ENCODE assay signal across 1 cellular context in genomic region chr14:22871962-22872832, GRCh38.
A peak's percentile ranks its signal among the peaks of the same experiment; 100 is the strongest.
TF ChIP-seq lines count a peak whose summit lies in the region.

No MANE protein-coding gene starts in this region.

TF ChIP-seq in HepG2, 621 proteins besides CTCF, POLR2A, EP300 and RAD21 (continued from another document and continues in another):
- TF ChIP-seq FUBP1 (CRISPR knock-in tag; IDR thresholded peaks at IDR 0.05; ENCODE audit: borderline replicate concordance), result no peak; the same call in 1 of the 2 replicates
- TF ChIP-seq ZNF335 (CRISPR knock-in tag; IDR thresholded peaks at IDR 0.05), result peak; percentile 27; the same call in 1 of the 2 replicates
- no peak for TF ChIP-seq ZUFSP (CRISPR knock-in tag; IDR thresholded peaks at IDR 0.05; ENCODE audit: borderline replicate concordance)
- 0 out of 2 replicates have a peak, but pooled peaks have one; percentile 14 for TF ChIP-seq LBX2 (CRISPR knock-in tag; IDR thresholded peaks at IDR 0.05; ENCODE audit: borderline replicate concordance)
- TF ChIP-seq NR2C2 (CRISPR knock-in tag; IDR thresholded peaks at IDR 0.05; ENCODE audit: borderline replicate concordance), result 0 out of 2 replicates have a peak, but pooled peaks have one; percentile 15
- TF ChIP-seq ZNF329 (CRISPR knock-in tag; IDR thresholded peaks at IDR 0.05; ENCODE audit: low read depth), result peak; percentile 42; the same call in 1 of the 2 replicates
- peak; percentile 88 for TF ChIP-seq AGO2 (optimal IDR thresholded peaks at IDR 0.05; ENCODE audit: low read depth, low read length)
- no peak; the same call in 1 of the 2 replicates for TF ChIP-seq CREBL2 (CRISPR knock-in tag; IDR thresholded peaks at IDR 0.05; ENCODE audit: borderline replicate concordance)
- no peak for TF ChIP-seq NFE2 (CRISPR knock-in tag; IDR thresholded peaks at IDR 0.05)
- TF ChIP-seq ZKSCAN1 (IDR thresholded peaks at IDR 0.05; ENCODE audit: low read length), result no peak
- no peak for TF ChIP-seq PCBP1 (IDR thresholded peaks at IDR 0.05; ENCODE audit: borderline replicate concordance, low read depth, low read length)
- TF ChIP-seq TCF12 (IDR thresholded peaks at IDR 0.05), result no peak
- no peak; the same call in none of the 2 replicates for TF ChIP-seq TCF12 (CRISPR knock-in tag; IDR thresholded peaks at IDR 0.05)
- no peak for TF ChIP-seq MTA3 (CRISPR knock-in tag; IDR thresholded peaks at IDR 0.05)
- 0 out of 2 replicates have a peak, but pooled peaks have one; percentile 16 for TF ChIP-seq ZNF503 (CRISPR knock-in tag; IDR thresholded peaks at IDR 0.05)
- TF ChIP-seq ZNF570 (CRISPR knock-in tag; IDR thresholded peaks at IDR 0.05; ENCODE audit: borderline replicate concordance), result no peak; the same call in 1 of the 2 replicates
- TF ChIP-seq ZFYVE20 (CRISPR knock-in tag; IDR thresholded peaks at IDR 0.05; ENCODE audit: borderline replicate concordance, low read depth), result no peak
- TF ChIP-seq ZNF772 (CRISPR knock-in tag; IDR thresholded peaks at IDR 0.05), result no peak
- no peak; the same call in 1 of the 2 replicates for TF ChIP-seq ZNF512B (CRISPR knock-in tag; IDR thresholded peaks at IDR 0.05; ENCODE audit: borderline replicate concordance)
- peak; percentile 62 for TF ChIP-seq ZBTB42 (CRISPR knock-in tag; IDR thresholded peaks at IDR 0.05)
- no peak for TF ChIP-seq SRSF9 (IDR thresholded peaks at IDR 0.05; ENCODE audit: borderline replicate concordance, insufficient read depth, low read depth, low read length, poor library complexity, severe bottlenecking)
- TF ChIP-seq ZNF7 (CRISPR knock-in tag; IDR thresholded peaks at IDR 0.05), result no peak
- no peak; the same call in 1 of the 2 replicates for TF ChIP-seq RFXANK (CRISPR knock-in tag; IDR thresholded peaks at IDR 0.05)
- no peak for TF ChIP-seq POGZ (CRISPR knock-in tag; IDR thresholded peaks at IDR 0.05)
- no peak for TF ChIP-seq GRHL1 (CRISPR knock-in tag; conservative IDR thresholded peaks at IDR 0.05)
- TF ChIP-seq USF2 (IDR thresholded peaks at IDR 0.05; ENCODE audit: low read depth, low read length), result no peak
- no peak for TF ChIP-seq USF2 (CRISPR knock-in tag; IDR thresholded peaks at IDR 0.05; ENCODE audit: borderline replicate concordance)
- TF ChIP-seq ZNF850 (CRISPR knock-in tag; conservative IDR thresholded peaks at IDR 0.05), result peak; percentile 18; the same call in 1 of the 2 replicates
- TF ChIP-seq ZFP37 (CRISPR knock-in tag; IDR thresholded peaks at IDR 0.05; ENCODE audit: borderline replicate concordance), result no peak
- no peak for TF ChIP-seq ZNF775 (CRISPR knock-in tag; IDR thresholded peaks at IDR 0.05; ENCODE audit: borderline replicate concordance)
- TF ChIP-seq SP1 (IDR thresholded peaks at IDR 0.05), result no peak
- peak; percentile 46; the same call in 1 of the 2 replicates for TF ChIP-seq SP1 (CRISPR knock-in tag; IDR thresholded peaks at IDR 0.05)
- TF ChIP-seq ATAD3A (CRISPR knock-in tag; IDR thresholded peaks at IDR 0.05), result no peak
- peak; percentile 24; the same call in 1 of the 2 replicates for TF ChIP-seq DNMT1 (CRISPR knock-in tag; IDR thresholded peaks at IDR 0.05)
- no peak for TF ChIP-seq ZNF552 (CRISPR knock-in tag; IDR thresholded peaks at IDR 0.05; ENCODE audit: borderline replicate concordance)
- peak; percentile 99 for TF ChIP-seq XRCC5 (optimal IDR thresholded peaks at IDR 0.05; ENCODE audit: low read length)
- TF ChIP-seq ZNF382 (CRISPR knock-in tag; IDR thresholded peaks at IDR 0.05; ENCODE audit: borderline replicate concordance), result no peak
- no peak; the same call in 1 of the 2 replicates for TF ChIP-seq TFAP4 (IDR thresholded peaks at IDR 0.05; ENCODE audit: borderline replicate concordance, low read depth)
- TF ChIP-seq CREB1 (IDR thresholded peaks at IDR 0.05), result no peak
- no peak for TF ChIP-seq CREB1 (CRISPR knock-in tag; IDR thresholded peaks at IDR 0.05)
- no peak for TF ChIP-seq NFE2L1 (CRISPR knock-in tag; IDR thresholded peaks at IDR 0.05; ENCODE audit: borderline replicate concordance)
- TF ChIP-seq TOPORS (CRISPR knock-in tag; IDR thresholded peaks at IDR 0.05), result no peak; the same call in 1 of the 2 replicates
- peak; percentile 71; the same call in 1 of the 2 replicates for TF ChIP-seq TSC22D2 (CRISPR knock-in tag; IDR thresholded peaks at IDR 0.05; ENCODE audit: borderline replicate concordance)
- TF ChIP-seq MYPOP (CRISPR knock-in tag; IDR thresholded peaks at IDR 0.05), result no peak; the same call in none of the 2 replicates
- 0 out of 2 replicates have a peak, but pooled peaks have one; percentile 24 for TF ChIP-seq ZNF713 (CRISPR knock-in tag; IDR thresholded peaks at IDR 0.05)
- TF ChIP-seq ZFP82 (CRISPR knock-in tag; IDR thresholded peaks at IDR 0.05; ENCODE audit: borderline replicate concordance), result peak; percentile 86; the same call in 1 of the 2 replicates
- TF ChIP-seq ZSCAN30 (CRISPR knock-in tag; IDR thresholded peaks at IDR 0.05), result no peak; the same call in 1 of the 2 replicates
- peak; percentile 53 for TF ChIP-seq SALL1 (CRISPR knock-in tag; IDR thresholded peaks at IDR 0.05)
- no peak for TF ChIP-seq ELF4 (CRISPR knock-in tag; IDR thresholded peaks at IDR 0.05; ENCODE audit: borderline replicate concordance)
- no peak for TF ChIP-seq ASH2L (IDR thresholded peaks at IDR 0.05; ENCODE audit: insufficient read length, low read depth, low read length)
- TF ChIP-seq SNAPC2 (CRISPR knock-in tag; IDR thresholded peaks at IDR 0.05), result no peak
- TF ChIP-seq MXD3 (CRISPR knock-in tag; IDR thresholded peaks at IDR 0.05), result no peak
- TF ChIP-seq U2AF2 (IDR thresholded peaks at IDR 0.05; ENCODE audit: low read depth, low read length), result no peak
- peak; percentile 77; the same call in 1 of the 2 replicates for TF ChIP-seq ZNF674 (CRISPR knock-in tag; IDR thresholded peaks at IDR 0.05; ENCODE audit: low read depth)
- TF ChIP-seq ZNF589 (CRISPR knock-in tag; conservative IDR thresholded peaks at IDR 0.05), result no peak
- no peak; the same call in 1 of the 2 replicates for TF ChIP-seq FOXC1 (CRISPR knock-in tag; IDR thresholded peaks at IDR 0.05; ENCODE audit: borderline replicate concordance)
